ENCODE assay signal across 16 cellular contexts in genomic region chr10:81248846-81249245, GRCh38.
DNase-seq lines count a peak whose midpoint lies in the region; ATAC-seq and TF ChIP-seq lines count a peak whose summit lies in the region.
"Had no signal": no experiment of that assay in that cellular context is flagged by ENCODE, and none has a peak within 500 bp of the region (broad histone marks: within the 10 kb centered on the region; RNA-seq: fewer than 3 reads in every experiment).

No MANE protein-coding gene starts in this region.

- no peak overlapping the region for H4K5ac ChIP-seq in mesendoderm (ENCODE audit: low read length)

- no peak overlapping the region for H3K4me3 Mint-ChIP-seq in GM23338

- no peaks in the 10 kb centered on the region for H3K27me3 ChIP-seq in GM23338 (ENCODE audit: insufficient read depth)
- H3K27me3 ChIP-seq in mesendoderm (ENCODE audit: insufficient read depth, low read length, poor library complexity), result no peaks in the 10 kb centered on the region
- no peaks in the 10 kb centered on the region for H3K27me3 ChIP-seq in esophagus muscularis mucosa
- H3K27me3 ChIP-seq in tibial artery, result no peaks in the 10 kb centered on the region

- no peaks in the 10 kb centered on the region for H4K20me1 ChIP-seq in GM23338 (replicated peaks; ENCODE audit: insufficient read depth)

- H3K4me3 ChIP-seq in GM23338 (no peak overlapping the region), mesendoderm (ENCODE audit: low read length) (no peak overlapping the region), esophagus muscularis mucosa (no peak overlapping the region), tibial artery (no peak overlapping the region)
- H3K4me3 ChIP-seq: GM23248 had no signal

- no peaks in the 10 kb centered on the region for H3K9me3 Mint-ChIP-seq in GM23338

- H3K27ac ChIP-seq in GM23338 (ENCODE audit: low read depth), result no peak overlapping the region
- H3K27ac ChIP-seq in mesendoderm (ENCODE audit: low read depth, low read length), result no peak overlapping the region
- no peak overlapping the region for H3K27ac ChIP-seq in esophagus muscularis mucosa (replicated peaks in 1 of 4)
- H3K27ac ChIP-seq in tibial artery, result no peak overlapping the region
- H3K27ac ChIP-seq: GM23248 had no signal

- intact Hi-C loops in esophagus muscularis mucosa (cut with DNase I), result no loop called here
- intact Hi-C loops in tibial artery (cut with DNase I; ENCODE audit: low total_unique reads), result no loop called here

- H3K4me1 Mint-ChIP-seq in GM23338, result peaks cover 35% of the 10 kb centered on the region

- H2AFZ ChIP-seq in GM23338, result peak overlapping the region; percentile 86
- H2AFZ ChIP-seq: GM23248 had no signal

- no peaks in the 10 kb centered on the region for H3K79me1 ChIP-seq in mesendoderm (ENCODE audit: low read length)

- no peak overlapping the region for H3K4ac ChIP-seq in mesendoderm (ENCODE audit: low read depth, low read length)

- no peak for TF ChIP-seq POLR2A in esophagus muscularis mucosa (IDR thresholded peaks at IDR 0.05; ENCODE audit: low read depth)

- no peak overlapping the region for H2BK15ac ChIP-seq in mesendoderm (replicated peaks; ENCODE audit: low read depth)

- no peak overlapping the region for H2BK5ac ChIP-seq in mesendoderm (ENCODE audit: low read length)

- H3K27me3 Mint-ChIP-seq in GM23338 (ENCODE audit: insufficient read depth, low read depth, poor library complexity), result no peaks in the 10 kb centered on the region

- no peak overlapping the region for H2AK5ac ChIP-seq in mesendoderm (ENCODE audit: low read length)

- no peak overlapping the region for H4K8ac ChIP-seq in mesendoderm (ENCODE audit: low read depth, low read length)

- peaks cover 5% of the 10 kb centered on the region; the same call in 1 of the 3 replicates for H3K36me3 Mint-ChIP-seq in GM23338 (ENCODE audit: low read depth)

- H2BK120ac ChIP-seq in mesendoderm (ENCODE audit: low read depth, low read length), result no peak overlapping the region

- H3K27ac Mint-ChIP-seq in GM23338, result no peak overlapping the region

- H3K4me1 ChIP-seq in GM23338 (ENCODE audit: insufficient read depth) (peaks cover 21% of the 10 kb centered on the region), mesendoderm (ENCODE audit: control insufficient read depth, low read depth, low read length) (no peaks in the 10 kb centered on the region), esophagus muscularis mucosa (no peaks in the 10 kb centered on the region), tibial artery (no peaks in the 10 kb centered on the region)

- DNase-seq in GM23338 (ENCODE audit: low spot score) (no peak), OCI-M1 (lab: John Stamatoyannopoulos, UW) (peak; percentile 39), kidney tubule cell (ENCODE audit: low spot score) (peak; percentile 19), mesendoderm (no peak), esophagus muscularis mucosa (ENCODE audit: extremely low spot score) (no peak), mucosa of gallbladder (ENCODE audit: low spot score) (no peak), tibial artery (no peak)
- DNase-seq: Caco-2, GDM1, GM23248, KG1, NCI-H1417 treated with DMSO at 0.1 percent for 48 hours, NCI-H187 treated with DMSO at 0.1 percent for 48 hours, NCI-H345, NCI-H524 treated with DMSO at 0.1 percent for 48 hours had no signal

- no CpG with 5 or more reads among the region's 3 CpGs for WGBS in mesendoderm (ENCODE audit: extremely low coverage, insufficient coverage, low lambda C conversion rate)
- 53% methylated on average over 3 of the region's 3 CpGs for WGBS in esophagus muscularis mucosa

- no peaks in the 10 kb centered on the region for H3K36me3 ChIP-seq in GM23338 (ENCODE audit: insufficient read depth)
- no peaks in the 10 kb centered on the region for H3K36me3 ChIP-seq in mesendoderm (ENCODE audit: control insufficient read depth, insufficient read depth, low read length)
- no peaks in the 10 kb centered on the region for H3K36me3 ChIP-seq in esophagus muscularis mucosa
- no peaks in the 10 kb centered on the region for H3K36me3 ChIP-seq in tibial artery

- no peak overlapping the region for H3K23ac ChIP-seq in mesendoderm (ENCODE audit: low read length)

- no peak overlapping the region for H3K9ac ChIP-seq in mesendoderm (ENCODE audit: low read length)
- H3K9ac ChIP-seq: GM23248 had no signal

- no peaks in the 10 kb centered on the region for H3K9me2 ChIP-seq in GM23338 (ENCODE audit: insufficient read depth)

- no peak for TF ChIP-seq EP300 in esophagus muscularis mucosa (IDR thresholded peaks at IDR 0.05)

- no peaks in the 10 kb centered on the region for H3F3A ChIP-seq in GM23338 (replicated peaks; ENCODE audit: low read depth)

- H3K9me3 ChIP-seq in esophagus muscularis mucosa (no peaks in the 10 kb centered on the region), tibial artery (no peaks in the 10 kb centered on the region)
- H3K9me3 ChIP-seq: Caco-2 had no signal

- H3K18ac ChIP-seq in mesendoderm (ENCODE audit: low read length), result no peak overlapping the region

- no peak for TF ChIP-seq CTCF in GM23338 (conservative IDR thresholded peaks at IDR 0.05; ENCODE audit: low read depth in 2 of 2)
- no peak for TF ChIP-seq CTCF in esophagus muscularis mucosa (IDR thresholded peaks at IDR 0.05)
- no peak for TF ChIP-seq CTCF in tibial artery (IDR thresholded peaks at IDR 0.05)

- H3K4me2 ChIP-seq in GM23338, result no peak overlapping the region
- no peak overlapping the region for H3K4me2 ChIP-seq in mesendoderm (ENCODE audit: low read length)

- H3K79me2 ChIP-seq in GM23338 (replicated peaks; ENCODE audit: insufficient read depth), result no peaks in the 10 kb centered on the region
- H3K79me2 ChIP-seq in mesendoderm (ENCODE audit: control insufficient read depth, insufficient read depth, low read length), result no peaks in the 10 kb centered on the region

- H3K56ac ChIP-seq in mesendoderm (ENCODE audit: low read length), result no peak overlapping the region

- ATAC-seq in GM23338, result no peak
- ATAC-seq: HepG2 had no signal

TF ChIP-seq in GM23338, 12 proteins besides CTCF, POLR2A, EP300 and RAD21:
- no peak for TF ChIP-seq NANOG (IDR thresholded peaks at IDR 0.05; ENCODE audit: borderline replicate concordance)

Comparison
In these comparisons a context has a peak if more than half of its experiments do, and no peak if none do; other contexts are left out.
1. DNase-seq: peak in OCI-M1 (single experiment) and kidney tubule cell (single experiment); none in GM23338 (single experiment), mesendoderm (single experiment), esophagus muscularis mucosa (single experiment), mucosa of gallbladder (single experiment) and tibial artery (0 of 2).